In the genomic region with DNA sequence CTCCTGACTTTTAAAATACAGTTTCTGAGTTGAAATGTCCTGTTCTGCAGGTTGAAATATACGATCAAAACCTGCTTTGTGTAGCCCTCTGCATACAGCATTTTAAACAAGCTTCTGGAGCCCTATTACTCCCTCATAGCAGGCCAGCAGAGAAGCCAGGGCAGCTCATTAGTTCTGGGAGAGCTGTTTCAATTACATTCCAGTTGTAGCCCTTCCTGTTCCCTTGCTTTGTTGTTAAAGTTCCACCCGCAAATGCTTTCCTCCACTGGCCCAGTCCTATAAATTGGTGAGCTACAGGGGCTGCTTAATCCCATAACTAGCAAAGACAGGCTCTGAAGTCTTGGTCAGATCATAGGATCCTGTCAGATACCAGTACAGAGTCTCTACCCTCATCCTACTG, we compare ENCODE assay signal across 20 cellular contexts.
A peak's percentile ranks its signal among the peaks of the same experiment; 100 is the strongest.
DNase-seq lines count a peak whose midpoint lies in the region; ATAC-seq and TF ChIP-seq lines count a peak whose summit lies in the region.
"Had no signal": no experiment of that assay in that cellular context is flagged by ENCODE, and none has a peak within 500 bp of the region (broad histone marks: within the 10 kb centered on the region; RNA-seq: fewer than 3 reads in every experiment).

No MANE protein-coding gene starts in this region.

- peaks cover 58% of the 10 kb centered on the region for H3K4me1 Mint-ChIP-seq in brain
- H3K4me1 Mint-ChIP-seq in activated CD4-positive, alpha-beta T cell treated with anti-CD3 and anti-CD28 coated beads, Interleukin-2, amount 10 ng/mL, durations not matched to agents 7 days and 5 days: peaks cover 15% of the 10 kb centered on the region
- H3K4me1 Mint-ChIP-seq: GM23338 had no signal

- DNase-seq in NCI-H82 (lab: John Stamatoyannopoulos, UW): peak; percentile 67
- no peak for DNase-seq in NCI-H82 treated with DMSO at 0.1 percent for 48 hours (lab: John Stamatoyannopoulos, UW; ENCODE audit: unreplicated experiment)
- DNase-seq in left kidney (ENCODE audit: low read depth, low spot score): peak; percentile 80
- peak; percentile 56 for DNase-seq in renal cortical epithelial cell (ENCODE audit: low read depth)
- DNase-seq in activated CD4-positive, alpha-beta T cell treated with anti-CD3 and anti-CD28 coated beads, Interleukin-2, amount 10 ng/mL, durations not matched to agents 7 days and 5 days: no peak
- no peak for DNase-seq in SIG-M5 treated with dmso at 0.1 percent for 504 hours (lab: John Stamatoyannopoulos, UW; ENCODE audit: unreplicated experiment)
- DNase-seq: AML-193; BE2C; C1 segment of cervical spinal cord; Calu3; CD4-positive, alpha-beta memory T cell; COR-L47; DMS53; DND-41; GF-D8; H9 had no signal

- CTCF ChIA-PET in activated CD4-positive, alpha-beta T cell treated with anti-CD3 and anti-CD28 coated beads, Interleukin-2, amount 10 ng/mL, durations not matched to agents 7 days and 5 days (lab: Charles Lee): no interaction called here

- peak overlapping the region in 4 of 5 experiments; percentile 22 to 51 (median 34) for H3K27ac Mint-ChIP-seq in brain
- H3K27ac Mint-ChIP-seq in activated CD4-positive, alpha-beta T cell treated with anti-CD3 and anti-CD28 coated beads, Interleukin-2, amount 10 ng/mL, durations not matched to agents 7 days and 5 days: no peak overlapping the region
- H3K27ac Mint-ChIP-seq: GM23338, H9 had no signal

- no peak for TF ChIP-seq CTCF in brain (conservative IDR thresholded peaks at IDR 0.05)

- no peak overlapping the region for H3K4me3 Mint-ChIP-seq in brain
- no peak overlapping the region for H3K4me3 Mint-ChIP-seq in activated CD4-positive, alpha-beta T cell treated with anti-CD3 and anti-CD28 coated beads, Interleukin-2, amount 10 ng/mL, durations not matched to agents 7 days and 5 days
- H3K4me3 Mint-ChIP-seq: CD4-positive, alpha-beta memory T cell; GM23338; H9 had no signal

- H3K9me3 Mint-ChIP-seq in brain: peaks cover 0 to 3% (median 0%) of the 10 kb centered on the region in 5 experiments
- no peaks in the 10 kb centered on the region for H3K9me3 Mint-ChIP-seq in activated CD4-positive, alpha-beta T cell treated with anti-CD3 and anti-CD28 coated beads, Interleukin-2, amount 10 ng/mL, durations not matched to agents 7 days and 5 days
- H3K9me3 Mint-ChIP-seq: GM23338, H9 had no signal

- H3K36me3 Mint-ChIP-seq in brain: no peaks in the 10 kb centered on the region
- H3K36me3 Mint-ChIP-seq in activated CD4-positive, alpha-beta T cell treated with anti-CD3 and anti-CD28 coated beads, Interleukin-2, amount 10 ng/mL, durations not matched to agents 7 days and 5 days (ENCODE audit: low read depth): no peaks in the 10 kb centered on the region

- H3K27me3 Mint-ChIP-seq in brain: no peaks in the 10 kb centered on the region
- H3K27me3 Mint-ChIP-seq in activated CD4-positive, alpha-beta T cell treated with anti-CD3 and anti-CD28 coated beads, Interleukin-2, amount 10 ng/mL, durations not matched to agents 7 days and 5 days: no peaks in the 10 kb centered on the region
- H3K27me3 Mint-ChIP-seq: CD4-positive, alpha-beta memory T cell had no signal

- no peak for ATAC-seq in GM21360 (IDR thresholded peaks at IDR 0.05; ENCODE audit: unreplicated experiment)
- ATAC-seq: GM23338, HCT116 had no signal

- POLR2A ChIA-PET in activated CD4-positive, alpha-beta T cell treated with anti-CD3 and anti-CD28 coated beads, Interleukin-2, amount 10 ng/mL, durations not matched to agents 7 days and 5 days (lab: Charles Lee): no interaction called here

Comparison
In these comparisons a context has a peak if more than half of its experiments do, and no peak if none do; other contexts are left out.
1. DNase-seq: peak in NCI-H82 (single experiment), left kidney (single experiment) and renal cortical epithelial cell (single experiment); none in NCI-H82 treated with DMSO at 0.1 percent for 48 hours (single experiment), activated CD4-positive, alpha-beta T cell treated with anti-CD3 and anti-CD28 coated beads, Interleukin-2, amount 10 ng/mL, durations not matched to agents 7 days and 5 days (single experiment) and SIG-M5 treated with dmso at 0.1 percent for 504 hours (single experiment).